Comparison of ENCODE assay signal across 1 cellular context in the genomic region with DNA sequence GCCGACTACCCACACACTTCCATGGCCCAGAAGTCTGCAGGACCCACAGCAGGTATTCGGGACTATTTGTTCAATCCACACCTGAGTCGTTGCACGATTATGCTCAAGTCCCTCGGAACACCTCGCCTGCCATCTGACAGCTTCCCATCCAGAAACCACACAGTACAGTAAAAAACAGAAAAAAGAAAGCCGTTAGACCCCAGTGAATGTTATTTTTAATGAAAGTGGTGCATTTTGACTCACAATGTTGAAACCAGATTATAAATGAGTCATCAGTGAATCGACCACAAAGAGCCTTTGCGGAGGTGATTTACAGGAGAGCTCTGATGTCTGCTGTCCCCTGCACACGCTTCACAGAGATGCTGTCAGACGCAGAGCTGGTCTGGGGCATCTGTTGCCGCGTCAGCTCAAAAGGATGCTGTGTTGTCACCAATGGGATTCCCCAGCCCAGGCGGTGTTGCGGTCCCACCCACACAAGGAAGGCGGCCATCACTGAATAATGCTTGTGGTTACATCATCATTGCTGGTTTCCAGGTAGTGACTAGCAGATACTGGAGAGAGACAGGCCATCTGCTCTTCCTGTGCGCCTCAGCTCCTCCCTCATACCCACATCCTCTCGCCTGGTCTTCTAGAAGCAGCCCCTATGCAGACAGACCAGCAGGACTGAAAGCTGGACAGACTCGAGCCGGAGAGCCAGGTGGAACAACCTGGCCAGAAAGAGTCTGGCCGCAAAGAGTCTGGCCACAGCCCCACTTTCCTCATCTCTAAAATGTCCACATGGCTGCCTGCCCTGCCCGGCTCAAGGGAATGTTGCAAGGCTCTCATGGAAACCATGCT.
TF ChIP-seq lines count a peak whose summit lies in the region.

No MANE protein-coding gene starts in this region.

TF ChIP-seq in HCT116, 20 proteins besides CTCF, POLR2A, EP300 and RAD21 (continued from another document):
- TF ChIP-seq SRF (IDR thresholded peaks at IDR 0.05; ENCODE audit: low read depth): peak; percentile 76
TF ChIP-seq in HCT116: peak in this region for 13.
